ENCODE assay signal across 8 cellular contexts in genomic region chr9:93059097-93059959, GRCh38. TPM values are rescaled to one million over a fixed set of nuclear protein-coding genes. Genes with fewer than 3 reads are reported as not detected.
A peak's percentile ranks its signal among the peaks of the same experiment; 100 is the strongest.
DNase-seq lines count a peak whose midpoint lies in the region; ATAC-seq and TF ChIP-seq lines count a peak whose summit lies in the region.

No MANE protein-coding gene starts in this region.

- H3K9me3 ChIP-seq in right lobe of liver (no peaks in the 10 kb centered on the region), upper lobe of right lung (no peaks in the 10 kb centered on the region)

- intact Hi-C loops in right lobe of liver (cut with DNase I) (no loop called here), upper lobe of right lung (cut with DNase I) (no loop called here)

- H3K36me3 Mint-ChIP-seq in activated naive CD4-positive, alpha-beta T cell treated with anti-CD3 and anti-CD28 coated beads, Interleukin-2, amount 50 U/mL, for 72 hours, result peaks cover 19 to 26% of the 10 kb centered on the region in 2 donors

- ATAC-seq in GM19043 (IDR thresholded peaks at IDR 0.05; ENCODE audit: low read depth, unreplicated experiment) (peak; percentile 1), right lobe of liver (no peak), upper lobe of right lung (peak; percentile 25), HG03378 (IDR thresholded peaks at IDR 0.05; ENCODE audit: unreplicated experiment) (no peak)
- ATAC-seq in activated naive CD4-positive, alpha-beta T cell treated with anti-CD3 and anti-CD28 coated beads, Interleukin-2, amount 50 U/mL, for 72 hours, result peak; percentile 10 to 23

- TF ChIP-seq CTCF in right lobe of liver (IDR thresholded peaks at IDR 0.05) (no peak), upper lobe of right lung (IDR thresholded peaks at IDR 0.05) (no peak), brain microvascular endothelial cell (IDR thresholded peaks at IDR 0.05; ENCODE audit: low read depth, low read length, missing control alignments) (no peak)

- WGBS in right lobe of liver (ENCODE audit: insufficient coverage, low coverage, low lambda C conversion rate, missing lambda C conversion rate), result 20% methylated on average over 12 of the region's 46 CpGs

- peak overlapping the region; percentile 97 for H3K27ac Mint-ChIP-seq in activated naive CD4-positive, alpha-beta T cell treated with anti-CD3 and anti-CD28 coated beads, Interleukin-2, amount 50 U/mL, for 72 hours

- H3K4me1 ChIP-seq in right lobe of liver (peaks cover 0 to 49% (median 16%) of the 10 kb centered on the region in 4 donors), upper lobe of right lung (peaks cover 29% of the 10 kb centered on the region)

- H3K27ac ChIP-seq in right lobe of liver (peak overlapping the region; percentile 28 to 71 (median 58)), upper lobe of right lung (peak overlapping the region; percentile 17), brain microvascular endothelial cell (no peak overlapping the region)

- peak; percentile 30 for DNase-seq in KG1 (lab: John Stamatoyannopoulos, UW)
- peak in 1 of 2 donors; percentile 32 for DNase-seq in activated naive CD4-positive, alpha-beta T cell treated with anti-CD3 and anti-CD28 coated beads, Interleukin-2, amount 50 U/mL, for 72 hours (ENCODE audit: low spot score in 2 of 2)
- peak in 1 of 3 donors; percentile 52 for DNase-seq in right lobe of liver
- no peak for DNase-seq in upper lobe of right lung
- no peak for DNase-seq in GOT3 (lab: John Stamatoyannopoulos, UW)
- no peak for DNase-seq in brain microvascular endothelial cell

- H3K36me3 ChIP-seq in right lobe of liver (no peaks in the 10 kb centered on the region), upper lobe of right lung (no peaks in the 10 kb centered on the region), brain microvascular endothelial cell (replicated peaks) (no peaks in the 10 kb centered on the region)

- peak overlapping the region; percentile 55 to 79 (median 66) for H3K4me3 ChIP-seq in right lobe of liver
- H3K4me3 ChIP-seq in upper lobe of right lung, result peak overlapping the region; percentile 60
- H3K4me3 ChIP-seq in brain microvascular endothelial cell (ENCODE audit: low read depth, low read length), result no peak overlapping the region

- H3K27me3 ChIP-seq in right lobe of liver (no peaks in the 10 kb centered on the region), upper lobe of right lung (no peaks in the 10 kb centered on the region), brain microvascular endothelial cell (replicated peaks) (no peaks in the 10 kb centered on the region)

- in situ Hi-C loops in brain microvascular endothelial cell (cut with HindIII; ENCODE audit: low pct_ligation_motif_present, low sequenced_read_pairs), result no loop called here

- TF ChIP-seq POLR2A in right lobe of liver (IDR thresholded peaks at IDR 0.05), result no peak

- no peaks in the 10 kb centered on the region for H3K9me3 Mint-ChIP-seq in activated naive CD4-positive, alpha-beta T cell treated with anti-CD3 and anti-CD28 coated beads, Interleukin-2, amount 50 U/mL, for 72 hours

RNA-seq across cellular contexts. Expression of gene SUSD3, which starts 0.8 kb away (rescaled TPM):
- total RNA-seq in activated naive CD4-positive, alpha-beta T cell treated with anti-CD3 and anti-CD28 coated beads, Interleukin-2, amount 50 U/mL, for 72 hours, result 10 to 100 TPM; 70.7 to 81.9 TPM
- 10 to 100 TPM in 4 of 6 experiments, 1 to 10 TPM in 2; 6.5 to 51.5 (median 31.2) TPM for total RNA-seq in right lobe of liver
- 4.8 TPM for total RNA-seq in upper lobe of right lung

RNA-seq across cellular contexts. Expression of gene CARD19, which starts 36.7 kb away (rescaled TPM):
- 10 to 100 TPM; 58.1 to 82.6 TPM for total RNA-seq in activated naive CD4-positive, alpha-beta T cell treated with anti-CD3 and anti-CD28 coated beads, Interleukin-2, amount 50 U/mL, for 72 hours
- 10 to 100 TPM in 3 of 6 experiments, 1 to 10 TPM in 3; 6.3 to 31.7 (median 12.1) TPM for total RNA-seq in right lobe of liver
- 31.8 TPM for total RNA-seq in upper lobe of right lung

Comparison
In these comparisons a context has a peak if more than half of its experiments do, and no peak if none do; other contexts are left out.
1. ATAC-seq: peak in GM19043 (single experiment), activated naive CD4-positive, alpha-beta T cell treated with anti-CD3 and anti-CD28 coated beads, Interleukin-2, amount 50 U/mL, for 72 hours (2 of 2) and upper lobe of right lung (single experiment); none in right lobe of liver (0 of 4) and HG03378 (single experiment).